9 cellular contexts compared by ENCODE assay signal in genomic region chr15:67105991-67106763, GRCh38. TPM values are rescaled to one million over a fixed set of nuclear protein-coding genes. Genes with fewer than 3 reads are reported as not detected.
DNase-seq lines count a peak whose midpoint lies in the region; ATAC-seq and TF ChIP-seq lines count a peak whose summit lies in the region.
"Had no signal": no experiment of that assay in that cellular context is flagged by ENCODE, and none has a peak within 500 bp of the region (broad histone marks: within the 10 kb centered on the region; RNA-seq: fewer than 3 reads in every experiment).

No MANE protein-coding gene starts in this region.

- peak overlapping the region; percentile 49 for H3K9ac ChIP-seq in fibroblast of lung (ENCODE audit: insufficient read depth, low read length)

- no peaks in the 10 kb centered on the region for H3K4me1 Mint-ChIP-seq in Calu3 (ENCODE audit: low read depth, unreplicated experiment)
- peaks cover 68% of the 10 kb centered on the region for H3K4me1 Mint-ChIP-seq in T-helper 17 cell

- in situ Hi-C loops in gastrocnemius medialis (cut with MboI; ENCODE audit: low sequenced_read_pairs in 4 of 4), result no loop called here

- no peak overlapping the region for H3K4me3 ChIP-seq in fibroblast of lung (replicated peaks in 1 of 4; ENCODE audit: control extremely low read depth in 1 of 4, insufficient read depth in 1 of 4, low read depth in 3 of 4, low read length in 4 of 4)
- no peak overlapping the region for H3K4me3 ChIP-seq in gastrocnemius medialis

- H4K20me1 ChIP-seq in fibroblast of lung (ENCODE audit: control insufficient read depth, extremely low read depth, insufficient read depth, low read length), result no peaks in the 10 kb centered on the region

- H3K27ac Mint-ChIP-seq in Calu3 (ENCODE audit: unreplicated experiment) (peak overlapping the region; percentile 93), T-helper 17 cell (no peak overlapping the region)

- H3K4me3 Mint-ChIP-seq in Calu3 (ENCODE audit: low read depth, unreplicated experiment) (peak overlapping the region; percentile 61), T-helper 17 cell (peak overlapping the region; percentile 79)

- H3K9me3 ChIP-seq in T-helper 17 cell (ENCODE audit: control insufficient read depth, low read length, poor library complexity, severe bottlenecking) (no peaks in the 10 kb centered on the region), fibroblast of lung (ENCODE audit: control insufficient read depth, insufficient read depth, low read depth, low read length) (no peaks in the 10 kb centered on the region), gastrocnemius medialis (no peaks in the 10 kb centered on the region)

- DNase-seq in Calu3 (no peak), T-helper 17 cell (no peak), fibroblast of lung (ENCODE audit: low read depth in 2 of 2) (no peak), gastrocnemius medialis (no peak), HuH-7 (ENCODE audit: low spot score) (no peak), Ammon's horn (ENCODE audit: low spot score) (no peak)
- no peak for DNase-seq in central memory CD4-positive, alpha-beta T cell
- DNase-seq: stimulated activated CD4-positive, alpha-beta T cell treated with anti-CD3 and anti-CD28 coated beads, Interleukin-4, amount 100 ng/mL, for 24 hours had no signal

- H2AFZ ChIP-seq in fibroblast of lung (ENCODE audit: low read length), result no peak overlapping the region

- H3K36me3 Mint-ChIP-seq in Calu3 (ENCODE audit: insufficient read depth, unreplicated experiment), result peaks cover 53% of the 10 kb centered on the region
- H3K36me3 Mint-ChIP-seq in T-helper 17 cell (ENCODE audit: low read depth), result peaks cover 10% of the 10 kb centered on the region

- no peak for TF ChIP-seq CTCF in Calu3 (IDR thresholded peaks at IDR 0.05; ENCODE audit: unreplicated experiment)
- no peak for TF ChIP-seq CTCF in fibroblast of lung (conservative IDR thresholded peaks at IDR 0.05 in 1 of 2, IDR thresholded peaks at IDR 0.05 in 1 of 2; ENCODE audit: low read depth in 1 of 2, low read length in 2 of 2)
- no peak for TF ChIP-seq CTCF in gastrocnemius medialis (IDR thresholded peaks at IDR 0.05 in 4 of 5, conservative IDR thresholded peaks at IDR 0.05 in 1 of 5)

- peaks cover 74% of the 10 kb centered on the region for H3K4me1 ChIP-seq in fibroblast of lung (ENCODE audit: control insufficient read depth, extremely low read depth, insufficient read depth, low read length)
- peaks cover 98 to 99% of the 10 kb centered on the region in 2 donors for H3K4me1 ChIP-seq in gastrocnemius medialis

- H3K27me3 Mint-ChIP-seq in Calu3 (ENCODE audit: unreplicated experiment) (no peaks in the 10 kb centered on the region), T-helper 17 cell (no peaks in the 10 kb centered on the region)

- BruUV-seq in Calu3 (replicated peaks; lab: Mats Ljungman, UMichigan), result TSS peak; percentile 89

- TF ChIP-seq POLR2A in gastrocnemius medialis (IDR thresholded peaks at IDR 0.05), result no peak

- H3K27ac ChIP-seq in fibroblast of lung (ENCODE audit: insufficient read depth, low read length), result peak overlapping the region; percentile 95
- H3K27ac ChIP-seq in gastrocnemius medialis, result peak overlapping the region; percentile 73 to 93 (median 82)

- CTCF ChIA-PET in Calu3 (lab: Charles Lee), result interaction anchor here (0.6 to 1.8 kb wide), 18 partner anchors 9 to 174 kb away, joined by 3 to 8 read pairs (median 4); partner anchors contain the start of gene SMAD3

- peak; percentile 2 for ATAC-seq in T-helper 17 cell
- ATAC-seq in gastrocnemius medialis, result no peak
- no peak for ATAC-seq in GM21515 (IDR thresholded peaks at IDR 0.05; ENCODE audit: unreplicated experiment)

- peak overlapping the region; percentile 64 for H3K4me2 ChIP-seq in fibroblast of lung (ENCODE audit: extremely low read depth, insufficient read depth, low read length)

- H3K27me3 ChIP-seq in fibroblast of lung (ENCODE audit: control insufficient read depth, insufficient read depth, low read length) (no peaks in the 10 kb centered on the region), gastrocnemius medialis (no peaks in the 10 kb centered on the region)

- intact Hi-C loops in Calu3 (cut with micrococcal nuclease; ENCODE audit: unreplicated experiment), result loop anchor here (2.0 to 5.0 kb wide), 3 partner anchors 15 to 159 kb away; partner anchors contain the start of gene SMAD3
- intact Hi-C loops in gastrocnemius medialis (cut with DNase I; ENCODE audit: low total_unique reads), result no loop called here

- H3K79me2 ChIP-seq in fibroblast of lung (ENCODE audit: control insufficient read depth, insufficient read depth, low read length), result peaks cover 91% of the 10 kb centered on the region

- H3K36me3 ChIP-seq in fibroblast of lung (ENCODE audit: control insufficient read depth, insufficient read depth, low read length) (peaks cover 13% of the 10 kb centered on the region), gastrocnemius medialis (no peaks in the 10 kb centered on the region)

- peaks cover 2% of the 10 kb centered on the region for H3K9me3 Mint-ChIP-seq in Calu3 (ENCODE audit: low read depth, unreplicated experiment)

RNA-seq across cellular contexts. Expression of gene SMAD3, which starts 40.8 kb away (rescaled TPM):
- total RNA-seq in Calu3 (2022), result 121 and 147 TPM in 2 replicates
- 10 to 100 TPM; 79.8 to 82.9 TPM for total RNA-seq in T-helper 17 cell
- total RNA-seq in fibroblast of lung, result 48.8 and 69.9 TPM in 2 replicates
- polyA plus RNA-seq in fibroblast of lung, result 173 and 210 TPM in 2 replicates
- polyA plus RNA-seq in fibroblast of lung (2012), result 201 and 211 TPM in 2 replicates
- polyA minus RNA-seq in fibroblast of lung (ENCODE audit: low replicate concordance), result 738 and 1,027 TPM in 2 replicates
- total RNA-seq in gastrocnemius medialis, result 10 to 100 TPM; 15.9 to 61.7 (median 26.3) TPM
